8 cellular contexts compared by ENCODE assay signal in the genomic region with DNA sequence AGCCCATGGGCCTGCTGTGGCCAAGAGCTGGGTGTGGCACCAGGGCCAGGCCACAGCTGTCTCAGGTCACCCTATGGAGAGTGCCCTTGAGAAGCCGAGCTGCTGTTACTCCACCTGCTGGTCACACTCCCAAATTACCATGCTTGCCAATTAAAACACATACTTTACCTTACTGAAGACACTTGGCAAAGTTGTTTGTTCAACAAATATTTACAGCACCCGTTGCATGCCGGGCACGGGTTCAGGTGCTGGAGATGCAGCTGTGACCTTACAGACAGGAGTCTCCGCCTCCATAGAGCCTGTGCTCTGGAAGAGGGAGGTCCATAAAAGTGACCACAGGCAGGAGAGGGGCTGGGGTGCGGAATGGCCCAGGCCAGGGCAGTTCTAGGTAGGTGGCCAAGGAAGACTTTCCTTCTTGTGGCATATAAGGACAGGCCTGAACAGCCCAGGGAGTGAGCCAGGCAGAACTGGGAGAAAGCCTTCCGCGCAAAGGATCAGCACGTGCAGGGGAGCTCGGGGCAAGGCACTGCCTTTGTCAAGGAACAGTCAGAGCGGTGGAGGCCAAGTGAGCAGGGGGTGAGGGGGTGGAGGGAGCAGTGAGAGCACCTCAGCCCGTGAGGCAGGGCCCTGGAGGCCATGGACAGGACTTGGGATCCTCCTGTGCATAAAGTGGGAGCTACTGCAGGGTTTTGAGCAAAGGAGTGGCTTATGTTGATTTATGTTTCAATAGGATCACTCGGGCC. TPM values are rescaled to one million over a fixed set of nuclear protein-coding genes. Genes with fewer than 3 reads are reported as not detected.
DNase-seq lines count a peak whose midpoint lies in the region; ATAC-seq and TF ChIP-seq lines count a peak whose summit lies in the region.

No MANE protein-coding gene starts in this region.

- no peaks in the 10 kb centered on the region for H3K27me3 Mint-ChIP-seq in activated CD8-positive, alpha-beta T cell treated with anti-CD3 and anti-CD28 coated beads for 36 hours
- H3K27me3 Mint-ChIP-seq in neural crest cell (ENCODE audit: low read depth): no peaks in the 10 kb centered on the region

- CTCF ChIA-PET in HEK293T (lab: Yijun Ruan, JAX): interaction anchor here (1.0 to 1.6 kb wide), 3 partner anchors 9 to 102 kb away, joined by 4 to 7 read pairs (median 4); no protein-coding TSS in a partner anchor
- CTCF ChIA-PET in activated CD8-positive, alpha-beta T cell treated with anti-CD3 and anti-CD28 coated beads for 36 hours (lab: Charles Lee): interaction anchor here (0.6 to 3.0 kb wide), 6 partner anchors 8 to 262 kb away, joined by 3 to 12 read pairs (median 5); no protein-coding TSS in a partner anchor

- no peak overlapping the region for H3K4me3 ChIP-seq in fibroblast of mammary gland (ENCODE audit: control insufficient read depth, low read depth, low read length)
- H3K4me3 ChIP-seq in vagina: no peak overlapping the region

- H3K36me3 Mint-ChIP-seq in activated CD8-positive, alpha-beta T cell treated with anti-CD3 and anti-CD28 coated beads for 36 hours (ENCODE audit: low read depth): peaks cover 69% of the 10 kb centered on the region
- H3K36me3 Mint-ChIP-seq in neural crest cell (ENCODE audit: low read depth): peaks cover 31% of the 10 kb centered on the region

- DNase-seq in DMS114 treated with DMSO at 0.1 percent for 48 hours (lab: John Stamatoyannopoulos, UW; ENCODE audit: unreplicated experiment): peak; percentile 32
- DNase-seq in HEK293T (ENCODE audit: extremely low spot score): peak; percentile 63
- DNase-seq in NCI-H748 (lab: John Stamatoyannopoulos, UW; ENCODE audit: unreplicated experiment): peak; percentile 80
- peak; percentile 65 for DNase-seq in activated CD8-positive, alpha-beta T cell treated with anti-CD3 and anti-CD28 coated beads for 36 hours
- peak; percentile 58 for DNase-seq in fibroblast of mammary gland (ENCODE audit: low read depth)
- peak; percentile 59 for DNase-seq in neural crest cell (ENCODE audit: low read depth, low spot score)
- DNase-seq in NCI-H1930 (lab: John Stamatoyannopoulos, UW): no peak
- no peak for DNase-seq in vagina (ENCODE audit: extremely low spot score in 2 of 2)

- intact Hi-C loops in activated CD8-positive, alpha-beta T cell treated with anti-CD3 and anti-CD28 coated beads for 36 hours (cut with micrococcal nuclease): no loop called here
- intact Hi-C loops in vagina (cut with DNase I): no loop called here

- peaks cover 0 to 62% of the 10 kb centered on the region in 2 donors for H3K36me3 ChIP-seq in vagina

- H3K4me1 ChIP-seq in vagina: no peaks in the 10 kb centered on the region

- H3K4me3 Mint-ChIP-seq in activated CD8-positive, alpha-beta T cell treated with anti-CD3 and anti-CD28 coated beads for 36 hours: no peak overlapping the region
- no peak overlapping the region for H3K4me3 Mint-ChIP-seq in neural crest cell

- no peaks in the 10 kb centered on the region for H3K27me3 ChIP-seq in vagina

- no peak overlapping the region for H3K27ac Mint-ChIP-seq in activated CD8-positive, alpha-beta T cell treated with anti-CD3 and anti-CD28 coated beads for 36 hours
- peak overlapping the region; percentile 76 for H3K27ac Mint-ChIP-seq in neural crest cell (ENCODE audit: unreplicated experiment)

- peak; percentile 83 for ATAC-seq in activated CD8-positive, alpha-beta T cell treated with anti-CD3 and anti-CD28 coated beads for 36 hours

- TF ChIP-seq CTCF in activated CD8-positive, alpha-beta T cell treated with anti-CD3 and anti-CD28 coated beads for 36 hours (IDR thresholded peaks at IDR 0.05): peak; percentile 78
- TF ChIP-seq CTCF in fibroblast of mammary gland (conservative IDR thresholded peaks at IDR 0.05; ENCODE audit: control insufficient read depth, insufficient read depth, low read depth, low read length): peak; percentile 59
- peak; percentile 73 for TF ChIP-seq CTCF in neural crest cell (conservative IDR thresholded peaks at IDR 0.05)
- TF ChIP-seq CTCF in vagina (IDR thresholded peaks at IDR 0.05): peak in 1 of 3 experiments; percentile 34

- H3K9me3 ChIP-seq in vagina: no peaks in the 10 kb centered on the region

- no peak for TF ChIP-seq POLR2A in vagina (IDR thresholded peaks at IDR 0.05)

- H3K9me3 Mint-ChIP-seq in activated CD8-positive, alpha-beta T cell treated with anti-CD3 and anti-CD28 coated beads for 36 hours: no peaks in the 10 kb centered on the region
- H3K9me3 Mint-ChIP-seq in neural crest cell: no peaks in the 10 kb centered on the region

- H3K4me1 Mint-ChIP-seq in activated CD8-positive, alpha-beta T cell treated with anti-CD3 and anti-CD28 coated beads for 36 hours (ENCODE audit: low read depth): no peaks in the 10 kb centered on the region
- peaks cover 11% of the 10 kb centered on the region for H3K4me1 Mint-ChIP-seq in neural crest cell

- H3K27ac ChIP-seq in vagina: no peak overlapping the region

- POLR2A ChIA-PET in HEK293T (lab: Yijun Ruan, JAX): no interaction called here
- POLR2A ChIA-PET in activated CD8-positive, alpha-beta T cell treated with anti-CD3 and anti-CD28 coated beads for 36 hours (lab: Charles Lee): no interaction called here

TF ChIP-seq in HEK293T, 16 proteins besides CTCF, POLR2A, EP300 and RAD21:
- TF ChIP-seq L3MBTL2 (conservative IDR thresholded peaks at IDR 0.05): no peak
- TF ChIP-seq FOXK2 (IDR thresholded peaks at IDR 0.05): no peak

RNA-seq across cellular contexts. Expression of a gene that starts 23.6 kb away (rescaled TPM):
- total RNA-seq in activated CD8-positive, alpha-beta T cell treated with anti-CD3 and anti-CD28 coated beads for 36 hours: under 1 TPM; 0.52 to 0.87 TPM
- 0.42 and 0.50 TPM in 2 replicates for total RNA-seq in neural crest cell
- 0.98 TPM for total RNA-seq in vagina

Comparison
In these comparisons a context has a peak if more than half of its experiments do, and no peak if none do; other contexts are left out.
1. DNase-seq: peak in DMS114 treated with DMSO at 0.1 percent for 48 hours (single experiment), HEK293T (single experiment), NCI-H748 (single experiment), activated CD8-positive, alpha-beta T cell treated with anti-CD3 and anti-CD28 coated beads for 36 hours (single experiment), fibroblast of mammary gland (single experiment) and neural crest cell (single experiment); none in NCI-H1930 (0 of 2) and vagina (0 of 2).